8 cellular contexts compared by ENCODE assay signal in genomic region chr15:93997071-93997658, GRCh38.
DNase-seq lines count a peak whose midpoint lies in the region; ATAC-seq, FAIRE-seq and TF ChIP-seq lines count a peak whose summit lies in the region.

No MANE protein-coding gene starts in this region.

- H3K36me3 Mint-ChIP-seq in Caco-2 (ENCODE audit: insufficient read depth, unreplicated experiment) = no peaks in the 10 kb centered on the region
- H3K36me3 Mint-ChIP-seq in astrocyte (ENCODE audit: low read depth, unreplicated experiment) = no peaks in the 10 kb centered on the region
- no peaks in the 10 kb centered on the region for H3K36me3 Mint-ChIP-seq in activated CD4-positive, alpha-beta T cell treated with anti-CD3 and anti-CD28 coated beads for 36 hours (ENCODE audit: low read depth)

- H3K4me1 Mint-ChIP-seq in Caco-2 (ENCODE audit: low read depth, unreplicated experiment) = peaks cover 15% of the 10 kb centered on the region
- H3K4me1 Mint-ChIP-seq in astrocyte (ENCODE audit: low read depth, unreplicated experiment) = peaks cover 6% of the 10 kb centered on the region
- H3K4me1 Mint-ChIP-seq in activated CD4-positive, alpha-beta T cell treated with anti-CD3 and anti-CD28 coated beads for 36 hours = no peaks in the 10 kb centered on the region

- H3K27me3 Mint-ChIP-seq in Caco-2 (ENCODE audit: insufficient read depth, unreplicated experiment) = no peaks in the 10 kb centered on the region
- no peaks in the 10 kb centered on the region for H3K27me3 Mint-ChIP-seq in astrocyte (ENCODE audit: low read depth, unreplicated experiment)
- no peaks in the 10 kb centered on the region for H3K27me3 Mint-ChIP-seq in activated CD4-positive, alpha-beta T cell treated with anti-CD3 and anti-CD28 coated beads for 36 hours

- H3K4me3 ChIP-seq in Caco-2 (ENCODE audit: low read depth, low read length) = no peak overlapping the region
- no peak overlapping the region for H3K4me3 ChIP-seq in astrocyte (ENCODE audit: insufficient read depth, low read depth, low read length)
- no peak overlapping the region for H3K4me3 ChIP-seq in MG63

- H3K27ac Mint-ChIP-seq in Caco-2 (ENCODE audit: unreplicated experiment) (no peak overlapping the region), astrocyte (ENCODE audit: unreplicated experiment) (no peak overlapping the region)
- no peak overlapping the region for H3K27ac Mint-ChIP-seq in activated CD4-positive, alpha-beta T cell treated with anti-CD3 and anti-CD28 coated beads for 36 hours

- POLR2A ChIA-PET in Caco-2 (lab: Charles Lee) = no interaction called here
- POLR2A ChIA-PET in activated CD4-positive, alpha-beta T cell treated with anti-CD3 and anti-CD28 coated beads for 36 hours (lab: Charles Lee) = no interaction called here

- no peak overlapping the region for H3K9ac ChIP-seq in astrocyte (ENCODE audit: low read length)

- H3K4me1 ChIP-seq in Caco-2 = peaks cover 19% of the 10 kb centered on the region
- H3K4me1 ChIP-seq in astrocyte (ENCODE audit: insufficient read depth, low read length) = no peaks in the 10 kb centered on the region

- peak; percentile 55 for ATAC-seq in HG03342 (IDR thresholded peaks at IDR 0.05; ENCODE audit: unreplicated experiment)
- ATAC-seq in activated CD4-positive, alpha-beta T cell treated with anti-CD3 and anti-CD28 coated beads for 36 hours = no peak
- no peak for ATAC-seq in HG03521 (IDR thresholded peaks at IDR 0.05; ENCODE audit: unreplicated experiment)

- TF ChIP-seq CTCF in Caco-2 (IDR thresholded peaks at IDR 0.05; ENCODE audit: insufficient read depth in 1 of 2, low read depth in 1 of 2, low read length in 1 of 2, severe bottlenecking in 1 of 2, unreplicated experiment in 1 of 2) (peak; percentile 73 to 85), astrocyte (IDR thresholded peaks at IDR 0.05; ENCODE audit: insufficient read depth, low read depth, low read length) (peak; percentile 83)

- H3K4me3 Mint-ChIP-seq in Caco-2 (ENCODE audit: unreplicated experiment) = no peak overlapping the region
- no peak overlapping the region for H3K4me3 Mint-ChIP-seq in astrocyte (ENCODE audit: unreplicated experiment)
- no peak overlapping the region for H3K4me3 Mint-ChIP-seq in activated CD4-positive, alpha-beta T cell treated with anti-CD3 and anti-CD28 coated beads for 36 hours

- DNase-seq in Caco-2 (peak; percentile 41 to 65), astrocyte (ENCODE audit: low read depth) (no peak), medulla oblongata (ENCODE audit: extremely low spot score) (peak; percentile 18), MG63 (no peak), posterior vena cava (ENCODE audit: low spot score) (no peak)
- no peak for DNase-seq in activated CD4-positive, alpha-beta T cell treated with anti-CD3 and anti-CD28 coated beads for 36 hours

- H2AFZ ChIP-seq in astrocyte (ENCODE audit: low read depth, low read length) = no peak overlapping the region

- intact Hi-C loops in Caco-2 (cut with micrococcal nuclease; ENCODE audit: unreplicated experiment) (loop anchor here (1.0 kb wide), 4 partner anchors 42 to 123 kb away; no protein-coding TSS in a partner anchor), posterior vena cava (cut with DNase I) (no loop called here)
- intact Hi-C loops in activated CD4-positive, alpha-beta T cell treated with anti-CD3 and anti-CD28 coated beads for 36 hours (cut with DNase I, micrococcal nuclease) = loop anchor here (1.0 to 10.0 kb wide), 6 partner anchors 123 to 962 kb away; partner anchors contain the start of gene RGMA (in 1 of the 2)

- FAIRE-seq in astrocyte (lab: Jason Lieb, UNC) = peak; percentile 92

- no peaks in the 10 kb centered on the region for H3K36me3 ChIP-seq in Caco-2 (ENCODE audit: control insufficient read depth, insufficient read depth, low read length)
- no peaks in the 10 kb centered on the region for H3K36me3 ChIP-seq in astrocyte (ENCODE audit: insufficient read depth, low read length)
- H3K36me3 ChIP-seq in MG63 = no peaks in the 10 kb centered on the region

- H3K9me3 ChIP-seq in Caco-2 = no peaks in the 10 kb centered on the region
- H3K9me3 ChIP-seq in astrocyte (ENCODE audit: insufficient read depth, low read depth, low read length) = no peaks in the 10 kb centered on the region
- H3K9me3 ChIP-seq in MG63 = no peaks in the 10 kb centered on the region

- H4K20me1 ChIP-seq in astrocyte (ENCODE audit: insufficient read depth, low read length) = no peaks in the 10 kb centered on the region

- no peaks in the 10 kb centered on the region for H3K79me2 ChIP-seq in astrocyte (ENCODE audit: insufficient read depth, low read length)

- no peak overlapping the region for H3K27ac ChIP-seq in astrocyte (ENCODE audit: low read depth, low read length)

- CTCF ChIA-PET in Caco-2 (lab: Charles Lee) = interaction anchor here (0.6 to 2.0 kb wide), 3 partner anchors 22 to 967 kb away, joined by 4 to 52 read pairs (median 7); no protein-coding TSS in a partner anchor
- CTCF ChIA-PET in activated CD4-positive, alpha-beta T cell treated with anti-CD3 and anti-CD28 coated beads for 36 hours (lab: Charles Lee) = interaction anchor here (0.6 to 2.2 kb wide), 8 partner anchors 9 to 967 kb away, joined by 3 to 10 read pairs (median 3); no protein-coding TSS in a partner anchor

- H3K4me2 ChIP-seq in astrocyte (ENCODE audit: low read length) = no peak overlapping the region

- H3K9me3 Mint-ChIP-seq in Caco-2 (ENCODE audit: unreplicated experiment) = no peaks in the 10 kb centered on the region
- no peaks in the 10 kb centered on the region for H3K9me3 Mint-ChIP-seq in astrocyte (ENCODE audit: unreplicated experiment)
- H3K9me3 Mint-ChIP-seq in activated CD4-positive, alpha-beta T cell treated with anti-CD3 and anti-CD28 coated beads for 36 hours (ENCODE audit: low read depth) = no peaks in the 10 kb centered on the region

- BruUV-seq in Caco-2 (replicated peaks; lab: Mats Ljungman, UMichigan) = no TSS peak

- H3K27me3 ChIP-seq in Caco-2 (replicated peaks; ENCODE audit: control insufficient read depth, insufficient read depth, low read length) (no peaks in the 10 kb centered on the region), astrocyte (ENCODE audit: insufficient read depth, low read length) (peaks cover 5% of the 10 kb centered on the region), MG63 (no peaks in the 10 kb centered on the region)

Comparison
In these comparisons a context has a peak if more than half of its experiments do, and no peak if none do; other contexts are left out.
1. DNase-seq: peak in Caco-2 (2 of 2) and medulla oblongata (single experiment); none in astrocyte (single experiment), activated CD4-positive, alpha-beta T cell treated with anti-CD3 and anti-CD28 coated beads for 36 hours (single experiment), MG63 (single experiment) and posterior vena cava (single experiment).
2. intact Hi-C loops: an anchor here in Caco-2 (1.0 kb wide) and activated CD4-positive, alpha-beta T cell treated with anti-CD3 and anti-CD28 coated beads for 36 hours (1.0 to 10.0 kb wide); none called in posterior vena cava.